Comparison of ENCODE assay signal across 8 cellular contexts in the genomic region with DNA sequence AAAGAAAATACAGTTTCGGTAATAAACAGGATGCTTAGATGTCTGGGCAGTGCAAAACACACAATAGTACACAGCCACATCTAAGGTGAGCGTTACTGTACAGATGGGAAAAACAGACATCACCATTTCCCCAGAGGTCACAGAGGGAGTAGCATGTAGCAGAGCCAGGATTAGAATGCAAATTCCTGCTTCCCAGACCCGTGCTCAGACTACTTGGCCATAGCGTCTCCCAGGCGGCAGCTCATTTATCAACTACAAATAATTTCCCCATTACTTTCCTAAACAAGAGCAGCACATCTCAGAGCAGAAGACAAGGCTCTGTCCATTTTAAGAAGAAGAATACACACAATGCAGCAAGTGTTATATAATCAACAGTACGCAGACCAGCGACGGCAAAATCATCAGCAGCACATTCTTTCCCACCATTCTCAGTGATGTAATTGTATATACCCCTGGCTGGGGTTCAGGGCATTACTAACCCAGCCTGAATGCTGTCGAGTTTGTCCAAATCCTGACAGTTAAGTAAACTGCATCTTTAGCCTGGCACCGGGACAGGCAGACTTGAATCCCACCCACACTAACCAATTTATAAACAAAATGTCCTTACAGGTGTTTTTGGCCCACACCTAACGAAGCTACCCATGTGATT.
DNase-seq lines count a peak whose midpoint lies in the region; ATAC-seq and TF ChIP-seq lines count a peak whose summit lies in the region.
"Had no signal": no experiment of that assay in that cellular context is flagged by ENCODE, and none has a peak within 500 bp of the region (broad histone marks: within the 10 kb centered on the region; RNA-seq: fewer than 3 reads in every experiment).

No MANE protein-coding gene starts in this region.

- no peaks in the 10 kb centered on the region for H3K27me3 Mint-ChIP-seq in activated CD4-positive, alpha-beta T cell treated with anti-CD3 and anti-CD28 coated beads, Interleukin-2, amount 10 ng/mL, durations not matched to agents 7 days and 5 days

- ATAC-seq in right cardiac atrium: peak; percentile 84 to 88
- no peak for ATAC-seq in GM21786 (IDR thresholded peaks at IDR 0.05; ENCODE audit: unreplicated experiment)

- POLR2A ChIA-PET in activated CD4-positive, alpha-beta T cell treated with anti-CD3 and anti-CD28 coated beads, Interleukin-2, amount 10 ng/mL, durations not matched to agents 7 days and 5 days (lab: Charles Lee): no interaction called here

- no peaks in the 10 kb centered on the region for H3K9me3 ChIP-seq in right cardiac atrium (ENCODE audit: control insufficient read depth, low read length)

- peak; percentile 17 for DNase-seq in HFF-Myc (ENCODE audit: extremely low read depth, low read depth)
- DNase-seq in right cardiac atrium: no peak
- peak in 6 of 49 donors; percentile 6 to 42 (median 20) for DNase-seq in substantia nigra (lab: John Stamatoyannopoulos, UW)
- no peak for DNase-seq in 8988T
- no peak for DNase-seq in activated CD4-positive, alpha-beta T cell treated with anti-CD3 and anti-CD28 coated beads, Interleukin-2, amount 10 ng/mL, durations not matched to agents 7 days and 5 days
- DNase-seq: activated B cell treated with CpG ODN at 0.5 μM for 24 hours had no signal

- H3K36me3 Mint-ChIP-seq in activated CD4-positive, alpha-beta T cell treated with anti-CD3 and anti-CD28 coated beads, Interleukin-2, amount 10 ng/mL, durations not matched to agents 7 days and 5 days (ENCODE audit: low read depth): no peaks in the 10 kb centered on the region

- TF ChIP-seq CTCF in HFF-Myc (IDR thresholded peaks at IDR 0.05; ENCODE audit: low read depth, low read length, missing control alignments) (no peak), VCaP (conservative IDR thresholded peaks at IDR 0.05) (peak; percentile 33)

- CTCF ChIA-PET in activated CD4-positive, alpha-beta T cell treated with anti-CD3 and anti-CD28 coated beads, Interleukin-2, amount 10 ng/mL, durations not matched to agents 7 days and 5 days (lab: Charles Lee): no interaction called here

- no peak overlapping the region for H3K27ac Mint-ChIP-seq in activated CD4-positive, alpha-beta T cell treated with anti-CD3 and anti-CD28 coated beads, Interleukin-2, amount 10 ng/mL, durations not matched to agents 7 days and 5 days
- H3K27ac Mint-ChIP-seq: activated B cell treated with CpG ODN at 0.5 μM for 24 hours had no signal

- intact Hi-C loops in right cardiac atrium (cut with DNase I): loop anchor here in 1 of 4 donors (10.0 kb wide), 1 partner anchor 46 kb away; no protein-coding TSS in a partner anchor

- WGBS in right cardiac atrium: 15% methylated on average over 11 of the region's 11 CpGs

- no peaks in the 10 kb centered on the region for H3K4me1 Mint-ChIP-seq in activated CD4-positive, alpha-beta T cell treated with anti-CD3 and anti-CD28 coated beads, Interleukin-2, amount 10 ng/mL, durations not matched to agents 7 days and 5 days
- H3K4me1 Mint-ChIP-seq: activated B cell treated with CpG ODN at 0.5 μM for 24 hours had no signal

- no peaks in the 10 kb centered on the region for H3K27me3 ChIP-seq in right cardiac atrium (ENCODE audit: control insufficient read depth, insufficient read depth)

- peak overlapping the region; percentile 69 for H3K27ac ChIP-seq in VCaP
- H3K27ac ChIP-seq in right cardiac atrium (ENCODE audit: low read length): peak overlapping the region; percentile 62
- H3K27ac ChIP-seq in substantia nigra (ENCODE audit: low read depth, low read length, poor library complexity, severe bottlenecking): peak overlapping the region; percentile 35

- H3K9me3 Mint-ChIP-seq in activated CD4-positive, alpha-beta T cell treated with anti-CD3 and anti-CD28 coated beads, Interleukin-2, amount 10 ng/mL, durations not matched to agents 7 days and 5 days: no peaks in the 10 kb centered on the region
- H3K9me3 Mint-ChIP-seq: activated B cell treated with CpG ODN at 0.5 μM for 24 hours had no signal

- H3K4me3 ChIP-seq in HFF-Myc (replicated peaks; ENCODE audit: low read depth, low read length): no peak overlapping the region
- peak overlapping the region; percentile 16 for H3K4me3 ChIP-seq in right cardiac atrium (ENCODE audit: low read length)

- peaks cover 7% of the 10 kb centered on the region for H3K4me1 ChIP-seq in right cardiac atrium (ENCODE audit: control insufficient read depth, insufficient read depth, low read length)

- no peak overlapping the region for H3K4me3 Mint-ChIP-seq in activated CD4-positive, alpha-beta T cell treated with anti-CD3 and anti-CD28 coated beads, Interleukin-2, amount 10 ng/mL, durations not matched to agents 7 days and 5 days
- H3K4me3 Mint-ChIP-seq: activated B cell treated with CpG ODN at 0.5 μM for 24 hours had no signal
